23 cellular contexts compared by ENCODE assay signal in the genomic region with DNA sequence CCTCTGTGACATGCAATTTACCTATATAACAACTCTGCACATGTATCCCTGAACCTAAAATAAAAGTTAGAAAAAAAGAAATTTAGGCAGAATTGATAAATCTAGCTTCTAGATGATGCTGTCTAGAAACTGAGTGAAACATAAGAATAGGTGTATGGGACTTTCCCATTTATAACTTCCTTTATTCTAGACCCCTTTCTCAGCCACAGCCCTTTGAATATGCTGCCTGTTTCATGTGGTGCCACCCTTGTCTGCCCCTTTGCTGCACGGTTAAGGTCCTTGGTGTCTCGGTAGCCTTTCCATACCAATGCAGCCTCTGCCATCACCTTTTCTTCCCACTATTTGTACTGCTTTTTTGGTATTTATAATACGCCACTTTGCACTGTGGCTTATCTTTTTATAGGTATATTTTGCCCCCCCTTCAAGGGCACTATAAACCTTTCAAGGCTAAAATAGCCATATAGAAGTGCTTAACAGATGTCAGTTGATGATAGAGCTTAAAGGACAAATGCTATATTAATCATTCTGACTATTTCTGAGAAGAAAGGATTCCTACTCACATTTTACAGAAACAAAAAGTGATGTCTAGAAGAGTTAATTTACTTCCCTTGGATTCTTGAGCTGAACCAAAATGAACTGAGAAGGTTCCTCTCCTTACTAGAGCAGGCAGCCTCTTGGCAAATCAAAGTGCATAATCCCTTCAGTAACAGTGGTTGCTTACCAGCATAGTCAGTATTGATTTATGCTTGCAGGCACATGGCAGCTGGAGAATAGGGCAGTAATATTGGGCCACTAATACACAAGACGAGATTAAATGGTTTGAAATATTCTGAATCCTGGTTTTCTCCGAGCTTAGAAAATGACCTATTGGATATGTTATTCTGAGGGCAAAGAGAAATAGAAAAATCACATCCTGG.
A peak's percentile ranks its signal among the peaks of the same experiment; 100 is the strongest.
DNase-seq lines count a peak whose midpoint lies in the region; ATAC-seq and TF ChIP-seq lines count a peak whose summit lies in the region.
"Had no signal": no experiment of that assay in that cellular context is flagged by ENCODE, and none has a peak within 500 bp of the region (broad histone marks: within the 10 kb centered on the region; RNA-seq: fewer than 3 reads in every experiment).

No MANE protein-coding gene starts in this region.

- H3K4me2 ChIP-seq in SK-N-SH: peak overlapping the region; percentile 28; the same call in 1 of the 2 replicates

- TF ChIP-seq CTCF in SK-N-SH (IDR thresholded peaks at IDR 0.05): no peak
- no peak for TF ChIP-seq CTCF in foreskin keratinocyte (conservative IDR thresholded peaks at IDR 0.05)
- no peak for TF ChIP-seq CTCF in suprapubic skin (IDR thresholded peaks at IDR 0.05)

- POLR2A ChIA-PET in SK-N-SH (lab: Yijun Ruan, JAX): no interaction called here

- no peak for TF ChIP-seq POLR2A in suprapubic skin (IDR thresholded peaks at IDR 0.05)

- no peaks in the 10 kb centered on the region for H3K27me3 ChIP-seq in HUES48 (ENCODE audit: control insufficient read depth, insufficient read depth, low read length)
- H3K27me3 ChIP-seq in SK-N-SH (ENCODE audit: insufficient read depth): no peaks in the 10 kb centered on the region
- no peaks in the 10 kb centered on the region for H3K27me3 ChIP-seq in foreskin keratinocyte
- H3K27me3 ChIP-seq in subcutaneous abdominal adipose tissue (ENCODE audit: control insufficient read depth in 5 of 5, insufficient read depth in 4 of 5, low read length in 5 of 5): no peaks in the 10 kb centered on the region
- H3K27me3 ChIP-seq in suprapubic skin: no peaks in the 10 kb centered on the region
- H3K27me3 ChIP-seq: esophagus squamous epithelium, testis, vagina had no signal

- H3K27ac ChIP-seq in HUES48 (ENCODE audit: low read depth, low read length): peak overlapping the region; percentile 69
- peak overlapping the region in 1 of 2 experiments; percentile 59; a peak in 2 of 4 replicates for H3K27ac ChIP-seq in SK-N-SH (ENCODE audit: low read depth in 2 of 2, low read length in 1 of 2)
- no peak overlapping the region for H3K27ac ChIP-seq in foreskin keratinocyte
- peak overlapping the region; percentile 14 for H3K27ac ChIP-seq in subcutaneous abdominal adipose tissue (ENCODE audit: low read depth, low read length)
- H3K27ac ChIP-seq in suprapubic skin: no peak overlapping the region
- H3K27ac ChIP-seq: RWPE1, testis, vagina had no signal

- CTCF ChIA-PET in SK-N-SH (lab: Yijun Ruan, JAX): interaction anchor here (0.7 kb wide), 1 partner anchor 367 kb away, joined by 3 read pairs; no protein-coding TSS in a partner anchor

- ATAC-seq in foreskin keratinocyte: peak; percentile 18
- no peak for ATAC-seq in HG03457 (IDR thresholded peaks at IDR 0.05; ENCODE audit: unreplicated experiment)
- no peak for ATAC-seq in GM18870 (IDR thresholded peaks at IDR 0.05; ENCODE audit: unreplicated experiment)

- H3K9me3 ChIP-seq in HUES48 (ENCODE audit: control insufficient read depth, insufficient read depth, low read length) (no peaks in the 10 kb centered on the region), SK-N-SH (no peaks in the 10 kb centered on the region), subcutaneous abdominal adipose tissue (ENCODE audit: control insufficient read depth in 5 of 5, low read length in 5 of 5) (no peaks in the 10 kb centered on the region), suprapubic skin (no peaks in the 10 kb centered on the region)
- H3K9me3 ChIP-seq: esophagus squamous epithelium, testis, vagina had no signal

- no peak for DNase-seq in SK-N-SH
- DNase-seq in foreskin keratinocyte: no peak
- no peak for DNase-seq in suprapubic skin (ENCODE audit: low spot score in 2 of 2)
- DNase-seq: activated CD4-positive, alpha-beta T cell treated with anti-CD3 and anti-CD28 coated beads, Interleukin-2, amount 50 U/mL, for 48 hours; activated CD4-positive, CD25-positive, alpha-beta regulatory T cell; activated CD8-positive, alpha-beta memory T cell treated with anti-CD3 and anti-CD28 coated beads, Interleukin-2, amount 50 U/mL, for 48 hours; activated naive CD8-positive, alpha-beta T cell treated with anti-CD3 and anti-CD28 coated beads for 36 hours; CD8-positive, alpha-beta memory T cell; DMS53; effector memory CD4-positive, alpha-beta T cell; esophagus squamous epithelium; GDM1; glutamatergic neuron; left cardiac atrium; NCI-H2107; posterior cingulate gyrus; testis had no signal

- no peak overlapping the region for H2AFZ ChIP-seq in SK-N-SH (ENCODE audit: low read depth)

- H3K4me1 ChIP-seq in HUES48 (ENCODE audit: control insufficient read depth, insufficient read depth, low read length) (peaks cover 18% of the 10 kb centered on the region), SK-N-SH (ENCODE audit: control insufficient read depth in 1 of 2, insufficient read depth in 2 of 2, low read depth in 1 of 2, low read length in 1 of 2) (peaks cover 2 to 26% of the 10 kb centered on the region in 2 experiments; a peak in 3 of 4 replicates), foreskin keratinocyte (peaks cover 19% of the 10 kb centered on the region), subcutaneous abdominal adipose tissue (ENCODE audit: control insufficient read depth in 5 of 5, insufficient read depth in 5 of 5, low read length in 5 of 5) (peaks cover 0 to 13% (median 4%) of the 10 kb centered on the region in 5 donors), suprapubic skin (peaks cover 16% of the 10 kb centered on the region)
- H3K4me1 ChIP-seq: testis had no signal

- H3K36me3 ChIP-seq in HUES48 (ENCODE audit: control insufficient read depth, insufficient read depth, low read length) (no peaks in the 10 kb centered on the region), SK-N-SH (replicated peaks in 1 of 2; ENCODE audit: control insufficient read depth in 1 of 2, insufficient read depth in 2 of 2, low read length in 1 of 2) (no peaks in the 10 kb centered on the region), subcutaneous abdominal adipose tissue (ENCODE audit: control insufficient read depth in 5 of 5, insufficient read depth in 5 of 5, low read length in 5 of 5) (no peaks in the 10 kb centered on the region), suprapubic skin (no peaks in the 10 kb centered on the region)
- H3K36me3 ChIP-seq: esophagus squamous epithelium, vagina had no signal

- TF ChIP-seq RAD21 in SK-N-SH (IDR thresholded peaks at IDR 0.05; ENCODE audit: low read length): no peak

- no peaks in the 10 kb centered on the region for H3K9me2 ChIP-seq in SK-N-SH

- no peaks in the 10 kb centered on the region for H4K20me1 ChIP-seq in SK-N-SH (ENCODE audit: insufficient read depth)

- no peaks in the 10 kb centered on the region for H3K79me2 ChIP-seq in SK-N-SH (ENCODE audit: insufficient read depth)

- TF ChIP-seq EP300 in SK-N-SH (IDR thresholded peaks at IDR 0.05; ENCODE audit: borderline replicate concordance in 1 of 2, low read depth in 1 of 2, low read length in 1 of 2): no peak
- no peak for TF ChIP-seq EP300 in suprapubic skin (IDR thresholded peaks at IDR 0.05)

- H3K4me3 ChIP-seq in HUES48 (ENCODE audit: low read depth, low read length) (no peak overlapping the region), SK-N-SH (ENCODE audit: low read depth in 2 of 2, low read length in 1 of 2) (no peak overlapping the region), subcutaneous abdominal adipose tissue (ENCODE audit: low read depth in 1 of 5, low read length in 5 of 5) (no peak overlapping the region), suprapubic skin (no peak overlapping the region)
- H3K4me3 ChIP-seq: esophagus squamous epithelium, testis, vagina had no signal

- H3K9ac ChIP-seq in HUES48 (ENCODE audit: low read depth, low read length) (no peak overlapping the region), SK-N-SH (no peak overlapping the region), subcutaneous abdominal adipose tissue (ENCODE audit: low read length in 5 of 5) (peak overlapping the region in 1 of 5 donors; percentile 60)

- H3F3A ChIP-seq in SK-N-SH (replicated peaks; ENCODE audit: insufficient read depth): peaks cover 3% of the 10 kb centered on the region

- 86% methylated on average over 5 of the region's 5 CpGs for WGBS in SK-N-SH (ENCODE audit: low lambda C conversion rate)
- WGBS in suprapubic skin: 75% methylated on average over 5 of the region's 5 CpGs

TF ChIP-seq in SK-N-SH, 30 proteins besides CTCF, POLR2A, EP300 and RAD21 (continues in another document):
- no peak for TF ChIP-seq YY1 (IDR thresholded peaks at IDR 0.05; ENCODE audit: low read depth)
- no peak for TF ChIP-seq NRF1 (IDR thresholded peaks at IDR 0.05; ENCODE audit: low read depth, low read length)
- no peak for TF ChIP-seq POLR2AphosphoS5 (IDR thresholded peaks at IDR 0.05; ENCODE audit: low read depth, low read length)
- no peak for TF ChIP-seq FOXJ3 (CRISPR knock-in tag; IDR thresholded peaks at IDR 0.05)
- no peak for TF ChIP-seq TCF12 (IDR thresholded peaks at IDR 0.05)
- TF ChIP-seq ZBTB33 (IDR thresholded peaks at IDR 0.05; ENCODE audit: borderline replicate concordance, low read depth): no peak
- no peak for TF ChIP-seq RCOR1 (IDR thresholded peaks at IDR 0.05; ENCODE audit: low read length)
- TF ChIP-seq ELF1 (IDR thresholded peaks at IDR 0.05): no peak
- no peak for TF ChIP-seq JUND (IDR thresholded peaks at IDR 0.05)
- TF ChIP-seq RFX5 (IDR thresholded peaks at IDR 0.05; ENCODE audit: low read length): no peak
- TF ChIP-seq FOSL2 (IDR thresholded peaks at IDR 0.05; ENCODE audit: borderline replicate concordance, low read depth): no peak
- no peak for TF ChIP-seq GATA2 (CRISPR knock-in tag; IDR thresholded peaks at IDR 0.05)

Comparison
In these comparisons a context has a peak if more than half of its experiments do, and no peak if none do; other contexts are left out.
1. H3K27ac ChIP-seq: peak in HUES48 (single experiment) and subcutaneous abdominal adipose tissue (single experiment); none in foreskin keratinocyte (single experiment) and suprapubic skin (single experiment).